Comparison of ENCODE assay signal across 8 cellular contexts in the genomic region with DNA sequence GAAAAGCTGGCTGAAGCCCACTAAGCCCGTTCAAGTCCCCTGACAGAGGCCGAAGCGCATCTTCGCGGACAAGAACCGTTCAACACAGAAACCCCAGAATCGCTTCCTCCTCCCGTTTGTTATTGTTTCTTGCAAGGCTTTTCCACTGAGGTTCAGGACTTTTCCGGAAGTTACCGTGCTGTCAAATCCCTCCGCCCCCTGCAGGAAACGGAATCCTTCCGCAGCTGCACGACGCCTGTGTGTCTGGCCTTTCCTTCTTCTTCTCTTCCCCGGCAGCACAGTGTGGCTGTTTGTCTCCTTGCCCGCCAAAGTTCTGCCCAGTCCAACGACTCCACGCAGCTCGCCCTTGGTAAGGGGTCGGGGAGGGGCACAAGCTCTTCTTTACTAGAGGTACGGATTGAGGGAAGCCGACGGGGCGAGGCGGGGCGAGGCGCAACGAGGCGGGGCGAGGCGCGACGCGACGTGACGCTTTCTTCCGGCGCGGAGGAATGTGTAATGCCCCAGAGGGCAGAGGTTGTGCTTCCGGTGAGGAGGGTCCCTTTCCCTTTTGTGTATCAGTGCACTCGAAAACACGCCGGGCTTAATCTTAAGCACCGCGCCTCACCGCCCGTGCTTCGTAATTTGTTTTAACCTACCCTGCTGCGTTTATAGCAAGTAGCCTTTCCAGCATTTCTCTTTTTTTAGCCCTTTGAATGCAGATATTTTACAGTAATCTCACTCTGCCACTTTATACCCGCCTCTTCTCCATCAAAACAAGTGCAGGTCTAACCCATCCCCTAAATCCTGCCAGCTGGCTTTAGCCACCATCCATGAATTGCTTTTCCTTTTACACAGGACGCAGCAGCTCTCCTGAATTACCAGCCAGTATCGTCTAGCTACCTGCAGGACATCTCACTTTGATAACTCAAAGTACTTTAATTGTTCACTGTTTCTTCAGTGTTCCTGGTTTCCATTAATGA. TPM values are rescaled to one million over a fixed set of nuclear protein-coding genes. Genes with fewer than 3 reads are reported as not detected.
DNase-seq lines count a peak whose midpoint lies in the region; ATAC-seq and TF ChIP-seq lines count a peak whose summit lies in the region.

A gene (minus strand): TSS at position 183 of the 959 bp plus-strand sequence. CDS start 229 bp downstream, outside the sequence.

- TF ChIP-seq CTCF in RWPE2 (IDR thresholded peaks at IDR 0.05; ENCODE audit: poor library complexity, severe bottlenecking) = no peak

- peak within 1 kb of the TSS; percentile 76 for H3K27ac ChIP-seq in RWPE2 (ENCODE audit: poor library complexity, severe bottlenecking)
- H3K27ac ChIP-seq in angular gyrus (ENCODE audit: low read depth, low read length) = peak within 1 kb of the TSS; percentile 93

- DNase-seq in RWPE2 (ENCODE audit: low spot score) (peak; percentile 88), hepatic stellate cell (ENCODE audit: low spot score) (peak; percentile 84), sciatic nerve (ENCODE audit: low spot score) (peak; percentile 94), NCI-H2227 (lab: John Stamatoyannopoulos, UW; ENCODE audit: unreplicated experiment) (no peak), NCI-H748 treated with DMSO at 0.1 percent for 48 hours (lab: John Stamatoyannopoulos, UW) (no peak)

- peak within 1 kb of the TSS; percentile 63 for H3K4me3 ChIP-seq in RWPE2 (ENCODE audit: severe bottlenecking)

- intact Hi-C loops in sciatic nerve (cut with DNase I) = no loop called here

- H3K27me3 ChIP-seq in RWPE2 (ENCODE audit: insufficient read depth, poor library complexity, severe bottlenecking) = no peaks in the 10 kb centered on the region

- H3K4me1 ChIP-seq in RWPE2 (ENCODE audit: insufficient read depth, poor library complexity, severe bottlenecking) = peaks cover 20% of the 10 kb centered on the region

- no peaks in the 10 kb centered on the region for H3K9me3 ChIP-seq in RWPE2 (ENCODE audit: severe bottlenecking)

- H3K36me3 ChIP-seq in RWPE2 (ENCODE audit: low read depth) = peaks cover 22% of the 10 kb centered on the region

- ATAC-seq in HG02852 (IDR thresholded peaks at IDR 0.05; ENCODE audit: unreplicated experiment) (peak; percentile 79), RWPE2 (ENCODE audit: low read depth) (peak; percentile 89), sciatic nerve (peak; percentile 100)

- peak; percentile 55 for TF ChIP-seq POLR2A in GM15510 (IDR thresholded peaks at IDR 0.05; ENCODE audit: borderline replicate concordance, extremely low read depth, insufficient read length)

RNA-seq across cellular contexts. Expression of the gene that starts here (rescaled TPM):
- total RNA-seq in sciatic nerve = 81.3 TPM

Comparison
In these comparisons a context has a peak if more than half of its experiments do, and no peak if none do; other contexts are left out.
1. DNase-seq: peak in RWPE2 (single experiment), hepatic stellate cell (single experiment) and sciatic nerve (single experiment); none in NCI-H2227 (single experiment) and NCI-H748 treated with DMSO at 0.1 percent for 48 hours (single experiment).
2. Peak in every context shown above with its lines, with median percentiles within 50 percentile points of each other: ATAC-seq.